9 cellular contexts compared by ENCODE assay signal in genomic region chr17:36935681-36936454, GRCh38. TPM values are rescaled to one million over a fixed set of nuclear protein-coding genes. Genes with fewer than 3 reads are reported as not detected.
DNase-seq lines count a peak whose midpoint lies in the region; ATAC-seq, FAIRE-seq and TF ChIP-seq lines count a peak whose summit lies in the region.
"Had no signal": no experiment of that assay in that cellular context is flagged by ENCODE, and none has a peak within 500 bp of the region (broad histone marks: within the 10 kb centered on the region; RNA-seq: fewer than 3 reads in every experiment).

No MANE protein-coding gene starts in this region.

- peaks cover 12% of the 10 kb centered on the region for H3K4me1 ChIP-seq in A549

- CTCF ChIA-PET in A549 (lab: Yijun Ruan, JAX): interaction anchor here (0.6 to 2.3 kb wide), 5 partner anchors 9 to 85 kb away, joined by 3 to 8 read pairs (median 3); no protein-coding TSS in a partner anchor
- CTCF ChIA-PET in activated CD8-positive, alpha-beta T cell treated with anti-CD3 and anti-CD28 coated beads for 36 hours (lab: Charles Lee): no interaction called here

- peak overlapping the region; percentile 98 for H3K4me2 ChIP-seq in A549

- intact Hi-C loops in activated CD8-positive, alpha-beta T cell treated with anti-CD3 and anti-CD28 coated beads for 36 hours (cut with micrococcal nuclease): loop anchor here (10.0 kb wide), 1 partner anchor 211 kb away; no protein-coding TSS in a partner anchor

- POLR2A ChIA-PET in A549 (lab: Yijun Ruan, JAX): interaction anchor here (1.5 to 3.2 kb wide), 4 partner anchors 13 to 34 kb away, joined by 3 to 15 read pairs (median 8); partner anchors contain the start of gene AATF
- POLR2A ChIA-PET in activated CD8-positive, alpha-beta T cell treated with anti-CD3 and anti-CD28 coated beads for 36 hours (lab: Charles Lee): interaction anchor here (3.0 kb wide), 1 partner anchor 13 kb away, joined by 9 read pairs; the partner anchor contains the start of gene AATF

- no peak for FAIRE-seq in A549 (lab: Jason Lieb, UNC)
- FAIRE-seq in H54 (lab: Jason Lieb, UNC): no peak
- FAIRE-seq: GM12891 had no signal

- 8% methylated on average over 46 of the region's 48 CpGs for WGBS in A549 (ENCODE audit: missing lambda C conversion rate)

- TF ChIP-seq RAD21 in A549 (conservative IDR thresholded peaks at IDR 0.05 in 1 of 2, IDR thresholded peaks at IDR 0.05 in 1 of 2): peak; percentile 2 to 28; a peak in 2 of 5 replicates

- peaks cover 3% of the 10 kb centered on the region for H3K36me3 ChIP-seq in kidney epithelial cell (ENCODE audit: control insufficient read depth, insufficient read depth, low read length)

- peak overlapping the region; percentile 48 for H3K4me3 Mint-ChIP-seq in activated CD8-positive, alpha-beta T cell treated with anti-CD3 and anti-CD28 coated beads for 36 hours

- no peaks in the 10 kb centered on the region for H3K9me3 ChIP-seq in A549

- H3K4me1 Mint-ChIP-seq in activated CD8-positive, alpha-beta T cell treated with anti-CD3 and anti-CD28 coated beads for 36 hours (ENCODE audit: low read depth): peaks cover 72% of the 10 kb centered on the region

- DNase-seq in A549 (ENCODE audit: low read depth in 1 of 2, low spot score in 1 of 2) (peak; percentile 72 to 80), H54 (ENCODE audit: insufficient read length, low spot score) (peak; percentile 95), kidney epithelial cell (ENCODE audit: low read depth) (no peak), amygdala (lab: John Stamatoyannopoulos, UW) (no peak), hippocampal formation (lab: John Stamatoyannopoulos, UW) (no peak), EL (no peak)
- DNase-seq in activated CD8-positive, alpha-beta T cell treated with anti-CD3 and anti-CD28 coated beads for 36 hours: no peak

- TF ChIP-seq CTCF in A549 (IDR thresholded peaks at IDR 0.05) (no peak), kidney epithelial cell (IDR thresholded peaks at IDR 0.05; ENCODE audit: insufficient read depth, low read length, poor library complexity, severe bottlenecking) (no peak)
- TF ChIP-seq CTCF in activated CD8-positive, alpha-beta T cell treated with anti-CD3 and anti-CD28 coated beads for 36 hours (IDR thresholded peaks at IDR 0.05): no peak

- ATAC-seq in A549 (peak; percentile 70 to 85), GM21619 (IDR thresholded peaks at IDR 0.05; ENCODE audit: unreplicated experiment) (no peak)
- ATAC-seq in activated CD8-positive, alpha-beta T cell treated with anti-CD3 and anti-CD28 coated beads for 36 hours: no peak

- no peak; a peak in 1 of 5 replicates for TF ChIP-seq EP300 in A549 (IDR thresholded peaks at IDR 0.05)

- H3K36me3 Mint-ChIP-seq in activated CD8-positive, alpha-beta T cell treated with anti-CD3 and anti-CD28 coated beads for 36 hours (ENCODE audit: low read depth): no peaks in the 10 kb centered on the region

- H3K27ac Mint-ChIP-seq in activated CD8-positive, alpha-beta T cell treated with anti-CD3 and anti-CD28 coated beads for 36 hours: no peak overlapping the region

- H3K4me3 ChIP-seq in A549 (peak overlapping the region; percentile 59), kidney epithelial cell (ENCODE audit: low read depth, low read length) (peak overlapping the region; percentile 61)

- TF ChIP-seq POLR2A in A549 (IDR thresholded peaks at IDR 0.05; ENCODE audit: low read length) (peak; percentile 4; the same call in 1 of the 2 replicates), H54 (IDR thresholded peaks at IDR 0.05; ENCODE audit: low read depth, low read length) (no peak)

- H3K9me3 Mint-ChIP-seq in activated CD8-positive, alpha-beta T cell treated with anti-CD3 and anti-CD28 coated beads for 36 hours: no peaks in the 10 kb centered on the region

- H3K27me3 Mint-ChIP-seq in activated CD8-positive, alpha-beta T cell treated with anti-CD3 and anti-CD28 coated beads for 36 hours: peaks cover 87% of the 10 kb centered on the region

- H3K27me3 ChIP-seq in kidney epithelial cell (ENCODE audit: control insufficient read depth, insufficient read depth, low read length): no peaks in the 10 kb centered on the region

- peak overlapping the region; percentile 71 to 88 for H3K27ac ChIP-seq in A549

TF ChIP-seq in A549, 52 proteins besides CTCF, POLR2A, EP300 and RAD21:
- TF ChIP-seq BHLHE40 (IDR thresholded peaks at IDR 0.05; ENCODE audit: low read depth, low read length) (no peak), GATA3 (IDR thresholded peaks at IDR 0.05; ENCODE audit: borderline replicate concordance) (0 out of 2 replicates have a peak, but pooled peaks have one; percentile 7), MYC (IDR thresholded peaks at IDR 0.05; ENCODE audit: borderline replicate concordance, low read length) (no peak), E2F6 (IDR thresholded peaks at IDR 0.05; ENCODE audit: borderline replicate concordance, low read depth) (0 out of 2 replicates have a peak, but pooled peaks have one; percentile 8), MAX (IDR thresholded peaks at IDR 0.05) (peak; percentile 32)

RNA-seq across cellular contexts. Expression of gene LHX1, which starts 1.4 kb away (rescaled TPM):
- polyA plus RNA-seq in A549 (2011; rRNA removed): 0.53 and 0.61 TPM in 2 replicates
- polyA plus RNA-seq in A549 (2012; cell fraction: cytosol; rRNA removed): 0.95 and 0.96 TPM in 2 replicates
- 1.4 and 2.1 TPM in 2 replicates for polyA plus RNA-seq in A549 (2012; cell fraction: nucleus; rRNA removed)
- 1.5 to 2.2 TPM (median 2.2 TPM) in 3 replicates for polyA plus RNA-seq in A549 (2017; fragmentation: RNase III; extraction: RNeasy Plus Mini Kit Qiagen cat#74134 plus additional on column Dnase treatment)
- 0.17 and 0.24 TPM in 2 replicates for polyA minus RNA-seq in A549 (2011; rRNA and poly(A)+ RNA removed)
- not detected for total RNA-seq in activated CD8-positive, alpha-beta T cell treated with anti-CD3 and anti-CD28 coated beads for 36 hours
- total RNA-seq in kidney epithelial cell: 39.2 and 44.3 TPM in 2 replicates

RNA-seq across cellular contexts. Expression of gene AATF, which starts 12.9 kb away (rescaled TPM):
- polyA plus RNA-seq in A549 (2011; rRNA removed) (51.9 and 63.8 TPM in 2 replicates), A549 (2017; fragmentation: RNase III; extraction: RNeasy Plus Mini Kit Qiagen cat#74134 plus additional on column Dnase treatment) (120 to 124 TPM (median 120 TPM) in 3 replicates)
- polyA plus RNA-seq in A549 (2012; cell fraction: cytosol; rRNA removed): 39.1 and 39.6 TPM in 2 replicates
- 36.4 and 63.6 TPM in 2 replicates for polyA plus RNA-seq in A549 (2012; cell fraction: nucleus; rRNA removed)
- polyA minus RNA-seq in A549 (2011; rRNA and poly(A)+ RNA removed): 44.7 and 51.9 TPM in 2 replicates
- 10 to 100 TPM; 81.8 to 90.3 TPM for total RNA-seq in activated CD8-positive, alpha-beta T cell treated with anti-CD3 and anti-CD28 coated beads for 36 hours
- total RNA-seq in kidney epithelial cell: 43.4 and 54.5 TPM in 2 replicates

Comparison
In these comparisons a context has a peak if more than half of its experiments do, and no peak if none do; other contexts are left out.
1. ATAC-seq: peak in A549 (2 of 2); none in activated CD8-positive, alpha-beta T cell treated with anti-CD3 and anti-CD28 coated beads for 36 hours (single experiment) and GM21619 (single experiment).
2. DNase-seq: peak in A549 (2 of 2) and H54 (single experiment); none in activated CD8-positive, alpha-beta T cell treated with anti-CD3 and anti-CD28 coated beads for 36 hours (single experiment), kidney epithelial cell (single experiment), amygdala (0 of 56), hippocampal formation (0 of 2) and EL (single experiment).
3. RNA of gene LHX1, which starts 1.4 kb away (total RNA-seq): 39.2 to 44.3 TPM in kidney epithelial cell; not detected in activated CD8-positive, alpha-beta T cell treated with anti-CD3 and anti-CD28 coated beads for 36 hours; every median in the first group is over 10 times any median in the second.